ENCODE assay signal across 8 cellular contexts in the genomic region with DNA sequence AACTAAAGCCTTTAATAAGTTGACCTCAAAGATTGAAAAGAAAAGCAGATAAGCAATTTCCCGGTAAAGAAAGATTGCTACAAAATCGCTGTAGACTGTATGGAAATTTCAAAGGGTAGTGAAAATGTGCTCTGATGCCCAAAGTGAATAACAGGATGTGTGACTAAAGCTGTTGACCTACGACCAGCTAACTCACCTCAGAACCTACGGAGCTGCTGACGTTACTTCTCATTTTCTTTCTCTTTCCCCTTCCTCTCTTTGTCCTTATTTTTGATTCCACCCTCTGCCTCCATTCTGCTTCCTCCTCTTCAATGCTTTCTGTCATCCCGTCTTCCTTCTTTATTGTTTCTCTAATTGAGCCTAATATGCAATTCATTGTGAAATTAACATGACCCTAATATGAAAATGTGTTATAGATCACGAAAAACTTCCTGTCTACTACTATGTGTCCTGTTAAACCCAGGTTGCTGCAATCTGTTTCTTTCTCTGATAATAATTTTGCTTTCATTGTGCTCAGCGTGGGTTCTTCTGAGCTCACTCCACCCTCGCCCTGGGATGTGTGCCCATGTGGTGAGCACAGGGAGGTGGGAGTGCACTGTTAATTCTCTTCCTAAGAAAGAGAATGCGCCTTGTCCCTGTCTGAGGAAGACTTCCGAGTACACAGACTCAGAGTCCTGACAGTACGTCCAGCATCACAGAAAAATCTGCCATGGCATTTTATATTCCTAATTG.
DNase-seq lines count a peak whose midpoint lies in the region; ATAC-seq, FAIRE-seq and TF ChIP-seq lines count a peak whose summit lies in the region.

No MANE protein-coding gene starts in this region.

- intact Hi-C loops in right lobe of liver (cut with DNase I): no loop called here

- no peak for FAIRE-seq in GM12891 (lab: Jason Lieb, UNC)

- peak; percentile 75 for ATAC-seq in GM21786 (IDR thresholded peaks at IDR 0.05; ENCODE audit: unreplicated experiment)
- peak; percentile 37; the same call in 2 of the 3 replicates for ATAC-seq in RWPE2 (ENCODE audit: low read depth)
- ATAC-seq in right lobe of liver: peak; percentile 52 to 75 (median 64)

- H3K27me3 ChIP-seq in RWPE2 (ENCODE audit: insufficient read depth, poor library complexity, severe bottlenecking) (no peaks in the 10 kb centered on the region), right lobe of liver (no peaks in the 10 kb centered on the region)

- H3K27ac ChIP-seq in RWPE2 (ENCODE audit: poor library complexity, severe bottlenecking) (peak overlapping the region; percentile 80), right lobe of liver (peak overlapping the region in 2 of 3 donors; percentile 5 to 24)

- TF ChIP-seq CTCF in RWPE2 (IDR thresholded peaks at IDR 0.05; ENCODE audit: poor library complexity, severe bottlenecking) (no peak), right lobe of liver (IDR thresholded peaks at IDR 0.05) (no peak)

- 53% methylated on average over 12 of the region's 12 CpGs for WGBS in right lobe of liver (ENCODE audit: insufficient coverage, low coverage, low lambda C conversion rate, missing lambda C conversion rate)

- DNase-seq in Daoy (ENCODE audit: low read depth) (peak; percentile 84), RWPE2 (ENCODE audit: low spot score) (no peak), right lobe of liver (no peak), NCI-H128 (lab: John Stamatoyannopoulos, UW; ENCODE audit: unreplicated experiment) (no peak), SKM-1 treated with dmso at 0.1 percent for 144 hours (lab: John Stamatoyannopoulos, UW; ENCODE audit: unreplicated experiment) (no peak), GM12891 (ENCODE audit: insufficient read length, low spot score) (no peak)
- no peak for DNase-seq in stimulated activated CD4-positive, alpha-beta T cell treated with anti-CD3 and anti-CD28 coated beads, Interleukin-2, amount 100 ng/mL, for 48 hours

- TF ChIP-seq POLR2A in right lobe of liver (IDR thresholded peaks at IDR 0.05): no peak
- TF ChIP-seq POLR2A in GM12891 (IDR thresholded peaks at IDR 0.05; ENCODE audit: low read depth, low read length): no peak

- H3K36me3 ChIP-seq in RWPE2 (ENCODE audit: low read depth) (no peaks in the 10 kb centered on the region), right lobe of liver (no peaks in the 10 kb centered on the region)

- H3K9me3 ChIP-seq in RWPE2 (ENCODE audit: severe bottlenecking) (no peaks in the 10 kb centered on the region), right lobe of liver (no peaks in the 10 kb centered on the region)

- H3K4me1 ChIP-seq in RWPE2 (ENCODE audit: insufficient read depth, poor library complexity, severe bottlenecking) (peaks cover 64% of the 10 kb centered on the region), right lobe of liver (no peaks in the 10 kb centered on the region)

- H3K4me3 ChIP-seq in RWPE2 (ENCODE audit: severe bottlenecking): no peak overlapping the region
- no peak overlapping the region for H3K4me3 ChIP-seq in right lobe of liver

TF ChIP-seq in GM12891, 5 proteins besides CTCF, POLR2A, EP300 and RAD21:
- TF ChIP-seq POLR2AphosphoS5 (IDR thresholded peaks at IDR 0.05; ENCODE audit: low read depth, low read length) (no peak), SPI1 (IDR thresholded peaks at IDR 0.05; ENCODE audit: low read depth, low read length) (no peak), PAX5 (IDR thresholded peaks at IDR 0.05; ENCODE audit: insufficient read depth, low read length, severe bottlenecking) (no peak), POU2F2 (IDR thresholded peaks at IDR 0.05; ENCODE audit: low read depth, low read length) (no peak), TAF1 (IDR thresholded peaks at IDR 0.05; ENCODE audit: low read depth, low read length) (no peak)
